Comparison of ENCODE assay signal across 12 cellular contexts in the genomic region with DNA sequence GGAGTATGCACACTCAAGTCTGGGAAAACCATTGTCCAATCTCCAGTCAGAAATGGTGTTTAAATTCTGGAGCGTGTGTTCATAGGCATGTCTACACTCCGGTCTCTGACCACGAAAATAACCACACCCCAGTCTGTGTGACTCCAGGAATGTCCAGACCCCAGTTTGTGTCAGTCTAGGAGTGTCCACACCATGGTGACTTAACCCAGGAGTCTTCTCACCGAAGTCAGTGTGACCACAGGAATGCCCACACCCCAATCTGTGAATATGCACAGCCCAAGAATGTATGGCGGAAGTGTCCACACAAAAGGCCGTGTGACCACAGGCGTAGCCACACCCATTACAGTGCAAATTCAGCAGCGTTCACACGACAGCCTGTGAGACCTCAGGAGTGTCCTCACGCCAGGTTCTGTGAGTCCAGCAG. TPM values are rescaled to one million over a fixed set of nuclear protein-coding genes. Genes with fewer than 3 reads are reported as not detected.
DNase-seq lines count a peak whose midpoint lies in the region; ATAC-seq and TF ChIP-seq lines count a peak whose summit lies in the region.
"Had no signal": no experiment of that assay in that cellular context is flagged by ENCODE, and none has a peak within 500 bp of the region (broad histone marks: within the 10 kb centered on the region; RNA-seq: fewer than 3 reads in every experiment).

No MANE protein-coding gene starts in this region.

- intact Hi-C loops in MCF 10A (cut with micrococcal nuclease) (loop anchor here (2.0 kb wide), 1 partner anchor 405 kb away; no protein-coding TSS in a partner anchor), breast epithelium (cut with DNase I; ENCODE audit: low total_unique reads) (loop anchor here (1.0 kb wide), 1 partner anchor 16 kb away; no protein-coding TSS in a partner anchor)

- H3K4me1 Mint-ChIP-seq in MCF 10A (ENCODE audit: insufficient read depth, unreplicated experiment): peaks cover 23% of the 10 kb centered on the region

- TF ChIP-seq POLR2A in breast epithelium (IDR thresholded peaks at IDR 0.05): no peak

- H3K27me3 Mint-ChIP-seq in MCF 10A (ENCODE audit: insufficient read depth, unreplicated experiment): no peaks in the 10 kb centered on the region

- peaks cover 36% of the 10 kb centered on the region for H3K36me3 Mint-ChIP-seq in MCF 10A (ENCODE audit: insufficient read depth, unreplicated experiment)

- peaks cover 0 to 11% of the 10 kb centered on the region in 2 donors for H3K9me3 ChIP-seq in breast epithelium
- H3K9me3 ChIP-seq: adrenal gland had no signal

- no peaks in the 10 kb centered on the region for H3K9me3 Mint-ChIP-seq in MCF 10A (ENCODE audit: unreplicated experiment)

- H3K4me3 Mint-ChIP-seq in MCF 10A (ENCODE audit: unreplicated experiment): peak overlapping the region; percentile 22

- no peak for ATAC-seq in HG02588 (IDR thresholded peaks at IDR 0.05; ENCODE audit: unreplicated experiment)

- peak overlapping the region; percentile 97 for H3K27ac Mint-ChIP-seq in MCF 10A (ENCODE audit: low read depth, unreplicated experiment)

- CTCF ChIA-PET in MCF 10A (lab: Yijun Ruan, JAX): no interaction called here

- H3K27ac ChIP-seq in breast epithelium: no peak overlapping the region
- H3K27ac ChIP-seq: adrenal gland had no signal

- no peak overlapping the region for H3K4me3 ChIP-seq in breast epithelium
- no peak overlapping the region for H3K4me3 ChIP-seq in kidney epithelial cell (ENCODE audit: low read depth, low read length)
- H3K4me3 ChIP-seq: adrenal gland had no signal

- H3K27me3 ChIP-seq in breast epithelium (peaks cover 0 to 24% of the 10 kb centered on the region in 2 donors), kidney epithelial cell (ENCODE audit: control insufficient read depth, insufficient read depth, low read length) (no peaks in the 10 kb centered on the region)
- H3K27me3 ChIP-seq: adrenal gland had no signal

- BruUV-seq in MCF 10A (replicated peaks; lab: Mats Ljungman, UMichigan): no TSS peak

- H3K36me3 ChIP-seq in breast epithelium (no peaks in the 10 kb centered on the region), kidney epithelial cell (ENCODE audit: control insufficient read depth, insufficient read depth, low read length) (no peaks in the 10 kb centered on the region)

- POLR2A ChIA-PET in MCF 10A (lab: Yijun Ruan, JAX): interaction anchor here (0.7 to 1.8 kb wide), 3 partner anchors 10 to 18 kb away, joined by 4 to 5 read pairs (median 4); a partner anchor contains a TSS

- no peaks in the 10 kb centered on the region for H3K4me1 ChIP-seq in breast epithelium
- H3K4me1 ChIP-seq: adrenal gland had no signal

- TF ChIP-seq CTCF in MCF 10A (IDR thresholded peaks at IDR 0.05; ENCODE audit: unreplicated experiment) (no peak), breast epithelium (IDR thresholded peaks at IDR 0.05) (no peak), kidney epithelial cell (IDR thresholded peaks at IDR 0.05; ENCODE audit: insufficient read depth, low read length, poor library complexity, severe bottlenecking) (no peak)

- DNase-seq in MCF 10A (ENCODE audit: unreplicated experiment) (peak; percentile 93), breast epithelium (ENCODE audit: low spot score in 2 of 2) (no peak), amniotic stem cell (lab: John Stamatoyannopoulos, UW) (peak; percentile 61), kidney epithelial cell (ENCODE audit: low read depth) (peak; percentile 95), NCI-H69 (lab: John Stamatoyannopoulos, UW) (no peak), GOT3 (lab: John Stamatoyannopoulos, UW) (no peak)
- DNase-seq in activated naive CD4-positive, alpha-beta T cell treated with Interleukin-2 at 50 U/mL for 16 hours: no peak
- DNase-seq: 8988T; activated CD4-positive, alpha-beta T cell treated with anti-CD3 and anti-CD28 coated beads for 48 hours; adrenal gland; head of caudate nucleus had no signal

RNA-seq across cellular contexts. Expression of a gene that starts 11.4 kb away (rescaled TPM):
- total RNA-seq in MCF 10A (2022): 92.5 and 107 TPM in 2 replicates
- 10 to 100 TPM; 31.8 to 55.4 (median 34.8) TPM for total RNA-seq in breast epithelium
- 80.3 and 91.4 TPM in 2 replicates for total RNA-seq in kidney epithelial cell

RNA-seq across cellular contexts. Expression of a gene that starts 17.3 kb away (rescaled TPM):
- total RNA-seq in MCF 10A (2022): 1.4 and 2.6 TPM in 2 replicates
- total RNA-seq in breast epithelium: 10 to 100 TPM in 1 of 3 donors, 1 to 10 TPM in 1, under 1 TPM in 1; 0.96 to 12.1 (median 3.8) TPM
- total RNA-seq in kidney epithelial cell: 28.3 and 32.8 TPM in 2 replicates

RNA-seq across cellular contexts. Expression of a gene that starts 21.4 kb away (rescaled TPM):
- 29.2 and 39.0 TPM in 2 replicates for total RNA-seq in MCF 10A (2022)
- total RNA-seq in breast epithelium: 10 to 100 TPM; 12.1 to 22.1 (median 17.0) TPM
- total RNA-seq in kidney epithelial cell: 12.7 and 14.5 TPM in 2 replicates

RNA-seq across cellular contexts. Expression of a gene that starts 34.2 kb away (rescaled TPM):
- total RNA-seq in MCF 10A (2022) (66.9 and 102 TPM in 2 replicates), breast epithelium (10 to 100 TPM; 20.3 to 22.0 (median 20.6) TPM), kidney epithelial cell (40.2 and 72.5 TPM in 2 replicates)

RNA-seq across cellular contexts. Expression of a gene that starts 52.1 kb away (rescaled TPM):
- total RNA-seq in MCF 10A (2022) (14.4 and 18.2 TPM in 2 replicates), breast epithelium (10 to 100 TPM; 11.3 to 13.0 (median 12.5) TPM), kidney epithelial cell (6.6 and 10.4 TPM in 2 replicates)

Comparison
In these comparisons a context has a peak if more than half of its experiments do, and no peak if none do; other contexts are left out.
1. DNase-seq: peak in MCF 10A (single experiment), amniotic stem cell (single experiment) and kidney epithelial cell (single experiment); none in breast epithelium (0 of 2), activated naive CD4-positive, alpha-beta T cell treated with Interleukin-2 at 50 U/mL for 16 hours (single experiment), NCI-H69 (single experiment) and GOT3 (single experiment).